ENCODE assay signal across 17 cellular contexts in genomic region chr17:7530294-7530900, GRCh38. TPM values are rescaled to one million over a fixed set of nuclear protein-coding genes. Genes with fewer than 3 reads are reported as not detected.
"Had no signal": no experiment of that assay in that cellular context is flagged by ENCODE, and none has a peak within 500 bp of the region (broad histone marks: within the 10 kb centered on the region; RNA-seq: fewer than 3 reads in every experiment).

No MANE protein-coding gene starts in this region.

- H3K36me3 ChIP-seq: colonic mucosa, heart left ventricle, neutrophil had no signal

- H3K9me3 ChIP-seq: colonic mucosa had no signal

- H3K4me3 Mint-ChIP-seq: endodermal cell; naive thymus-derived CD4-positive, alpha-beta T cell had no signal

- H3K4me3 ChIP-seq: colonic mucosa, heart left ventricle had no signal

- DNase-seq: colonic mucosa; dermis blood vessel endothelial cell; effector CD4-positive, alpha-beta T cell; endodermal cell; heart left ventricle; hippocampal formation; naive thymus-derived CD4-positive, alpha-beta T cell; right cardiac atrium; small intestine; stimulated activated CD4-positive, alpha-beta T cell treated with anti-CD3 and anti-CD28 coated beads, Interleukin-12 subunit alpha, Interleukin-12 subunit beta, amount 100 ng/mL, for 4 hours; stimulated activated naive CD4-positive, alpha-beta T cell treated with Interleukin-2 at 50 U/mL for 16 hours; trophoblast cell had no signal

- FAIRE-seq: endothelial cell of umbilical vein, frontal cortex, small intestine, urothelium cell line had no signal

- H3K4me1 ChIP-seq: colonic mucosa, heart left ventricle had no signal

- H3K27me3 ChIP-seq: colonic mucosa, heart left ventricle, neutrophil had no signal

- H3K4me1 Mint-ChIP-seq: endodermal cell; naive thymus-derived CD4-positive, alpha-beta T cell had no signal

- H3K27ac Mint-ChIP-seq: endodermal cell; naive thymus-derived CD4-positive, alpha-beta T cell had no signal

- ATAC-seq: heart left ventricle; naive thymus-derived CD4-positive, alpha-beta T cell; right cardiac atrium had no signal

- H3K27ac ChIP-seq: colonic mucosa, heart left ventricle, neutrophil had no signal

RNA-seq across cellular contexts. Expression of gene TNFSF12, which starts 18.5 kb away (rescaled TPM):
- polyA plus RNA-seq: neural cell had no signal

RNA-seq across cellular contexts. Expression of gene CD68, which starts 49.0 kb away (rescaled TPM):
- polyA plus RNA-seq: neural cell had no signal
